Comparison of ENCODE assay signal across 13 cellular contexts in genomic region chr3:121735047-121735696, GRCh38. TPM values are rescaled to one million over a fixed set of nuclear protein-coding genes. Genes with fewer than 3 reads are reported as not detected.
DNase-seq lines count a peak whose midpoint lies in the region; ATAC-seq, FAIRE-seq and TF ChIP-seq lines count a peak whose summit lies in the region.
"Had no signal": no experiment of that assay in that cellular context is flagged by ENCODE, and none has a peak within 500 bp of the region (broad histone marks: within the 10 kb centered on the region; RNA-seq: fewer than 3 reads in every experiment).

No MANE protein-coding gene starts in this region.

- TF ChIP-seq EP300 in GM12878 (IDR thresholded peaks at IDR 0.05; ENCODE audit: borderline replicate concordance in 1 of 2, control insufficient read depth in 1 of 2, low read depth in 2 of 2, low read length in 2 of 2) = no peak
- TF ChIP-seq EP300 in ovary (IDR thresholded peaks at IDR 0.05) = no peak

- no peak overlapping the region for H3K9ac ChIP-seq in GM12878 (ENCODE audit: control insufficient read depth, insufficient read depth, low read length)

- no TSS peak for BruUV-seq in GM12878 (replicated peaks; lab: Mats Ljungman, UMichigan)

- DNase-seq in GM12878 (ENCODE audit: low read depth, low spot score) (peak; percentile 48), NCI-H446 treated with DMSO at 0.1 percent for 48 hours (lab: John Stamatoyannopoulos, UW) (no peak), 8988T (no peak), ovary (no peak), NCI-H82 treated with DMSO at 0.1 percent for 48 hours (lab: John Stamatoyannopoulos, UW; ENCODE audit: unreplicated experiment) (no peak)
- DNase-seq: adrenal gland, DND-41, NCI-H446, right lobe of liver, stomach had no signal

- SMC1A ChIA-PET in GM12878 (lab: Charles Lee; ENCODE audit: uncharacterized antibody, unreplicated experiment) = interaction anchor here (1.2 to 2.2 kb wide), 5 partner anchors 10 to 73 kb away, joined by 3 to 7 read pairs (median 5); no protein-coding TSS in a partner anchor

- H3K27me3 ChIP-seq in GM12878 (replicated peaks in 1 of 2; ENCODE audit: control insufficient read depth in 2 of 2, insufficient read depth in 2 of 2, low read length in 1 of 2) = no peaks in the 10 kb centered on the region
- H3K27me3 ChIP-seq in ovary = no peaks in the 10 kb centered on the region
- H3K27me3 ChIP-seq: adrenal gland, right lobe of liver, stomach had no signal

- H3K4me1 ChIP-seq in GM12878 (ENCODE audit: control insufficient read depth, insufficient read depth, low read length) = peaks cover 30% of the 10 kb centered on the region
- H3K4me1 ChIP-seq in ovary (ENCODE audit: insufficient read depth) = peaks cover 2% of the 10 kb centered on the region

- no peaks in the 10 kb centered on the region; a peak in 1 of 4 replicates for H3K36me3 ChIP-seq in GM12878 (ENCODE audit: control insufficient read depth in 2 of 2, insufficient read depth in 2 of 2, low read length in 1 of 2)
- H3K36me3 ChIP-seq in ovary = no peaks in the 10 kb centered on the region
- H3K36me3 ChIP-seq: right lobe of liver had no signal

- FAIRE-seq in GM12878 (lab: Jason Lieb, UNC) = peak; percentile 88

- in situ Hi-C loops in GM12878 (cut with MboI) = no loop called here

- peak overlapping the region; percentile 44; the same call in 1 of the 2 replicates for H3K27ac ChIP-seq in GM12878 (ENCODE audit: control insufficient read depth, insufficient read depth)
- no peak overlapping the region for H3K27ac ChIP-seq in ovary
- H3K27ac ChIP-seq: adrenal gland, right lobe of liver, stomach had no signal

- no peak overlapping the region for H2AFZ ChIP-seq in GM12878 (ENCODE audit: control insufficient read depth, low read depth, low read length)

- H3K4me2 ChIP-seq in GM12878 (ENCODE audit: control insufficient read depth, insufficient read depth) = peak overlapping the region; percentile 60

- no peak for TF ChIP-seq RAD21 in GM12878 (IDR thresholded peaks at IDR 0.05; ENCODE audit: insufficient read depth, low read depth, low read length)

- intact Hi-C loops in GM12878 (cut with micrococcal nuclease; ENCODE audit: unreplicated experiment) = no loop called here
- intact Hi-C loops in ovary (cut with DNase I) = no loop called here

- TF ChIP-seq CTCF in GM12878 (IDR thresholded peaks at IDR 0.05 in 2 of 3, conservative IDR thresholded peaks at IDR 0.05 in 1 of 3; ENCODE audit: control insufficient read depth in 2 of 3, extremely low read depth in 1 of 3, insufficient read depth in 1 of 3, low read depth in 3 of 3, low read length in 3 of 3) (no peak), ovary (IDR thresholded peaks at IDR 0.05) (no peak)

- POLR2A ChIA-PET in GM12878 (lab: Charles Lee) = interaction anchor here (1.6 to 2.0 kb wide), 2 partner anchors 14 to 101 kb away, joined by 5 to 6 read pairs; partner anchors contain the start of gene GOLGB1

- TF ChIP-seq POLR2A in GM12878 (IDR thresholded peaks at IDR 0.05; ENCODE audit: low read depth, low read length) = no peak
- no peak for TF ChIP-seq POLR2A in ovary (IDR thresholded peaks at IDR 0.05)

- peak; percentile 89 for ATAC-seq in GM18519 (IDR thresholded peaks at IDR 0.05; ENCODE audit: low FRiP score, unreplicated experiment)
- ATAC-seq in GM19468 (IDR thresholded peaks at IDR 0.05; ENCODE audit: extremely low read depth, unreplicated experiment) = peak; percentile 57
- peak; percentile 90 for ATAC-seq in HG03045 (IDR thresholded peaks at IDR 0.05; ENCODE audit: unreplicated experiment)
- peak; percentile 97 for ATAC-seq in GM12878
- ATAC-seq: right lobe of liver had no signal

- H4K20me1 ChIP-seq in GM12878 (ENCODE audit: control insufficient read depth, insufficient read depth) = no peaks in the 10 kb centered on the region; the same call in 1 of the 2 replicates

- H3K9me3 ChIP-seq in GM12878 (replicated peaks; ENCODE audit: control insufficient read depth, insufficient read depth, low read length) (peaks cover 1% of the 10 kb centered on the region; the same call in 2 of the 3 replicates), ovary (no peaks in the 10 kb centered on the region)
- H3K9me3 ChIP-seq: adrenal gland, right lobe of liver, stomach had no signal

- CTCF ChIA-PET in GM12878 (lab: Yijun Ruan, JAX) = interaction anchor here (0.5 to 2.0 kb wide), 2 partner anchors 13 to 758 kb away, joined by 3 to 4 read pairs; no protein-coding TSS in a partner anchor

- H3K4me3 ChIP-seq in GM12878 (no peak overlapping the region), ovary (no peak overlapping the region)
- H3K4me3 ChIP-seq: adrenal gland, right lobe of liver, stomach had no signal

- RAD21 ChIA-PET in GM12878 (lab: Charles Lee; ENCODE audit: unreplicated experiment) = no interaction called here

- H3K79me2 ChIP-seq in GM12878 (ENCODE audit: control insufficient read depth, insufficient read depth, low read length) = peaks cover 49% of the 10 kb centered on the region

TF ChIP-seq in GM12878, 131 proteins besides CTCF, POLR2A, EP300 and RAD21 (continues in another document):
- TF ChIP-seq ZBTB33 (IDR thresholded peaks at IDR 0.05) (no peak), BMI1 (IDR thresholded peaks at IDR 0.05; ENCODE audit: borderline replicate concordance) (no peak), CREB1 (IDR thresholded peaks at IDR 0.05; ENCODE audit: low read depth) (no peak), GATAD2B (conservative IDR thresholded peaks at IDR 0.05; ENCODE audit: low read depth) (no peak), BHLHE40 (IDR thresholded peaks at IDR 0.05; ENCODE audit: borderline replicate concordance in 1 of 2, low read depth in 2 of 2, low read length in 1 of 2) (no peak; a peak in 1 of 4 replicates), ATF2 (IDR thresholded peaks at IDR 0.05; ENCODE audit: low read length) (peak; percentile 62; the same call in 1 of the 2 replicates), SP1 (IDR thresholded peaks at IDR 0.05; ENCODE audit: low read depth, low read length) (no peak), ESRRA (IDR thresholded peaks at IDR 0.05; ENCODE audit: low read length) (no peak), CREM (IDR thresholded peaks at IDR 0.05; ENCODE audit: low read depth) (no peak), SKIL (IDR thresholded peaks at IDR 0.05; ENCODE audit: low read depth, poor library complexity, severe bottlenecking) (peak; percentile 73)

RNA-seq across cellular contexts. Expression of gene GOLGB1, which starts 14.4 kb away (rescaled TPM):
- total RNA-seq in GM12878 (2013; cell fraction: nucleolus; rRNA removed) = 54.1 and 61.2 TPM in 2 replicates
- total RNA-seq in GM12878 (2014; rRNA removed) (18.9 and 19.9 TPM in 2 replicates), GM12878 (2014; rRNA removed; fragmentation: Illumina TruSeq; extraction: Trizol) (30.2 and 34.0 TPM in 2 replicates), GM12878 (2021) (24.7 and 26.7 TPM in 2 replicates), ovary (10 to 100 TPM; 39.6 to 70.5 (median 52.7) TPM)
- polyA plus RNA-seq in GM12878 (2011; ENCODE audit: low read depth) = 15.8 TPM
- polyA plus RNA-seq in GM12878 (2011; rRNA removed) (18.8 and 25.7 TPM in 2 replicates), GM12878 (2014; fragmentation: Illumina TruSeq; extraction: Trizol) (26.3 and 27.1 TPM in 2 replicates), GM12878 (2014; fragmentation: Nextera tagmentation; extraction: Ambion mirVana) (1 to 10 TPM; 7.4 to 9.6 TPM), GM12878 (2014; rRNA removed) (13.2 and 15.9 TPM in 2 replicates), GM12878 (2016; fragmentation: Nextera tagmentation; extraction: Ambion mirVana) (10 to 100 TPM; 33.3 to 34.5 TPM), ovary (10 to 100 TPM; 18.9 to 31.7 TPM)
- 10.1 and 11.1 TPM in 2 replicates for polyA plus RNA-seq in GM12878 (2011; cell fraction: cytosol; rRNA removed)
- 28.7 and 31.5 TPM in 2 replicates for polyA plus RNA-seq in GM12878 (2011; cell fraction: nucleus; rRNA removed)
- 20.3 and 23.3 TPM in 2 replicates for polyA plus RNA-seq in GM12878 (2012)
- polyA minus RNA-seq in GM12878 (2011; rRNA and poly(A)+ RNA removed) = 12.8 and 14.0 TPM in 2 replicates
- polyA minus RNA-seq in GM12878 (2011; cell fraction: cytosol; rRNA and poly(A)+ RNA removed) = 8.7 and 15.7 TPM in 2 replicates
- polyA minus RNA-seq in GM12878 (2011; cell fraction: nucleus; rRNA and poly(A)+ RNA removed) = 12.1 and 13.5 TPM in 2 replicates
